15 cellular contexts compared by ENCODE assay signal in the genomic region with DNA sequence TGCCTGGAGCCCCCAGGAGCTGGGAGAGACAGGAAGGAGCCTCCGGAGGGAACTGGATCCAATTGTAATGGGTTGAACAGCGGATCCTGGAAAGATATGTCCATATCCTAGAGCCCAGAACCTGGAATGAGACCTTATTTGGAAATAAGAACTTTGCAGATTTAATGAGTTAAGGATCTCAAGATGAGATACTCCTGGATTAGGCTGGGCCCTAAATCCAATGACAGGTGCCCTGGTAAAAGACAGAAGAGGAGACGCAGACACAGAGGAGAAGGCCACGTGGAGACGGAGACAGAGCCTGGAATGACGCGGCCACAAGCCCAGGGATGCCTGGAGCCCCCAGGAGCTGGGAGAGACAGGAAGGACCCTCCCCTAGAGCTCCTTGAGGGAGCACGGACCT. TPM values are rescaled to one million over a fixed set of nuclear protein-coding genes. Genes with fewer than 3 reads are reported as not detected.
DNase-seq lines count a peak whose midpoint lies in the region; ATAC-seq, FAIRE-seq and TF ChIP-seq lines count a peak whose summit lies in the region.
"Had no signal": no experiment of that assay in that cellular context is flagged by ENCODE, and none has a peak within 500 bp of the region (broad histone marks: within the 10 kb centered on the region; RNA-seq: fewer than 3 reads in every experiment).

No MANE protein-coding gene starts in this region.

- H3K9ac ChIP-seq in kidney (ENCODE audit: low read length in 2 of 2): no peak overlapping the region

- H3K4me3 ChIP-seq in DOHH2 (ENCODE audit: low read length) (peak overlapping the region; percentile 30), kidney (ENCODE audit: low read length in 2 of 2) (no peak overlapping the region)
- H3K4me3 ChIP-seq: A549 had no signal

- no peak overlapping the region for H3K4me3 Mint-ChIP-seq in activated CD4-positive, alpha-beta T cell treated with anti-CD3 and anti-CD28 coated beads, Interleukin-2, amount 10 ng/mL, durations not matched to agents 24 days and 14 days
- no peak overlapping the region for H3K4me3 Mint-ChIP-seq in activated CD8-positive, alpha-beta T cell treated with anti-CD3 and anti-CD28 coated beads, Interleukin-2, amount 10 ng/mL, durations not matched to agents 7 days and 5 days
- peak overlapping the region; percentile 47 to 91 (median 78) for H3K4me3 Mint-ChIP-seq in naive B cell
- H3K4me3 Mint-ChIP-seq: WTC11 had no signal

- H3K36me3 ChIP-seq in DOHH2 (ENCODE audit: control insufficient read depth, low read length) (peaks cover 75% of the 10 kb centered on the region), kidney (ENCODE audit: control insufficient read depth in 1 of 2, insufficient read depth in 2 of 2, low read length in 2 of 2) (no peaks in the 10 kb centered on the region)

- intact Hi-C loops in activated CD4-positive, alpha-beta T cell treated with anti-CD3 and anti-CD28 coated beads, Interleukin-2, amount 10 ng/mL, durations not matched to agents 24 days and 14 days (cut with micrococcal nuclease): no loop called here
- intact Hi-C loops in kidney (cut with DNase I): no loop called here

- no peaks in the 10 kb centered on the region for H3K27me3 Mint-ChIP-seq in activated CD4-positive, alpha-beta T cell treated with anti-CD3 and anti-CD28 coated beads, Interleukin-2, amount 10 ng/mL, durations not matched to agents 24 days and 14 days
- H3K27me3 Mint-ChIP-seq in activated CD8-positive, alpha-beta T cell treated with anti-CD3 and anti-CD28 coated beads, Interleukin-2, amount 10 ng/mL, durations not matched to agents 7 days and 5 days (ENCODE audit: low read depth): no peaks in the 10 kb centered on the region
- no peaks in the 10 kb centered on the region for H3K27me3 Mint-ChIP-seq in naive B cell

- H4K20me1 ChIP-seq in DOHH2 (ENCODE audit: control insufficient read depth, insufficient read depth, low read depth, low read length): no peaks in the 10 kb centered on the region

- ATAC-seq in activated CD8-positive, alpha-beta T cell treated with anti-CD3 and anti-CD28 coated beads, Interleukin-2, amount 10 ng/mL, durations not matched to agents 7 days and 5 days: no peak
- ATAC-seq in naive B cell (ENCODE audit: low read depth in 2 of 2): no peak
- ATAC-seq: A549, right cardiac atrium, WTC11 had no signal

- H3K27me3 ChIP-seq in DOHH2 (ENCODE audit: control insufficient read depth, low read length): no peaks in the 10 kb centered on the region

- H3K27ac ChIP-seq in DOHH2 (ENCODE audit: low read depth, low read length) (peak overlapping the region; percentile 99), kidney (ENCODE audit: low read depth in 2 of 2, low read length in 2 of 2) (peak overlapping the region in 1 of 2 donors; percentile 53)
- H3K27ac ChIP-seq: A549 had no signal

- peaks cover 98% of the 10 kb centered on the region for H3K4me1 ChIP-seq in DOHH2 (ENCODE audit: control insufficient read depth, low read length)
- H3K4me1 ChIP-seq in kidney (ENCODE audit: control insufficient read depth in 1 of 2, insufficient read depth in 1 of 2, low read depth in 1 of 2, low read length in 2 of 2): no peaks in the 10 kb centered on the region
- H3K4me1 ChIP-seq: A549 had no signal

- POLR2A ChIA-PET in activated CD8-positive, alpha-beta T cell treated with anti-CD3 and anti-CD28 coated beads, Interleukin-2, amount 10 ng/mL, durations not matched to agents 7 days and 5 days (lab: Charles Lee): no interaction called here

- CTCF ChIA-PET in activated CD8-positive, alpha-beta T cell treated with anti-CD3 and anti-CD28 coated beads, Interleukin-2, amount 10 ng/mL, durations not matched to agents 7 days and 5 days (lab: Charles Lee): no interaction called here

- H3K9me3 Mint-ChIP-seq in activated CD4-positive, alpha-beta T cell treated with anti-CD3 and anti-CD28 coated beads, Interleukin-2, amount 10 ng/mL, durations not matched to agents 24 days and 14 days: no peaks in the 10 kb centered on the region
- no peaks in the 10 kb centered on the region for H3K9me3 Mint-ChIP-seq in activated CD8-positive, alpha-beta T cell treated with anti-CD3 and anti-CD28 coated beads, Interleukin-2, amount 10 ng/mL, durations not matched to agents 7 days and 5 days (ENCODE audit: insufficient read depth)
- peaks cover 0 to 7% (median 5%) of the 10 kb centered on the region in 7 donors for H3K9me3 Mint-ChIP-seq in naive B cell
- H3K9me3 Mint-ChIP-seq: WTC11 had no signal

- H3K9me3 ChIP-seq in DOHH2 (ENCODE audit: control insufficient read depth, insufficient read depth, low read length) (no peaks in the 10 kb centered on the region), kidney (ENCODE audit: control insufficient read depth in 1 of 2, low read length in 2 of 2) (no peaks in the 10 kb centered on the region)
- H3K9me3 ChIP-seq: A549 had no signal

- DNase-seq in activated CD4-positive, alpha-beta T cell treated with anti-CD3 and anti-CD28 coated beads, Interleukin-2, amount 10 ng/mL, durations not matched to agents 24 days and 14 days: peak; percentile 50
- no peak for DNase-seq in activated CD4-positive, alpha-beta T cell treated with anti-CD3 and anti-CD28 coated beads for 48 hours
- peak; percentile 9 for DNase-seq in activated CD8-positive, alpha-beta T cell treated with anti-CD3 and anti-CD28 coated beads, Interleukin-2, amount 10 ng/mL, durations not matched to agents 7 days and 5 days
- no peak for DNase-seq in naive B cell
- no peak for DNase-seq in 8988T
- no peak for DNase-seq in kidney
- no peak for DNase-seq in DMS53 (lab: John Stamatoyannopoulos, UW)
- DNase-seq: hypothalamus, NCI-H1436 treated with DMSO at 0.1 percent for 48 hours, NCI-H226, right cardiac atrium had no signal

- H3K9me2 ChIP-seq in DOHH2 (replicated peaks; ENCODE audit: control insufficient read depth, low read length): no peaks in the 10 kb centered on the region

- TF ChIP-seq CTCF in DOHH2 (IDR thresholded peaks at IDR 0.05; ENCODE audit: low read depth, low read length, poor library complexity, severe bottlenecking) (no peak), kidney (IDR thresholded peaks at IDR 0.05; ENCODE audit: borderline replicate concordance, extremely low read depth, insufficient read depth) (no peak)

- H3K4me1 Mint-ChIP-seq in activated CD4-positive, alpha-beta T cell treated with anti-CD3 and anti-CD28 coated beads, Interleukin-2, amount 10 ng/mL, durations not matched to agents 24 days and 14 days: peaks cover 30% of the 10 kb centered on the region
- peaks cover 38% of the 10 kb centered on the region for H3K4me1 Mint-ChIP-seq in activated CD8-positive, alpha-beta T cell treated with anti-CD3 and anti-CD28 coated beads, Interleukin-2, amount 10 ng/mL, durations not matched to agents 7 days and 5 days (ENCODE audit: low read depth)
- peaks cover 27 to 50% (median 28%) of the 10 kb centered on the region in 3 donors for H3K4me1 Mint-ChIP-seq in naive B cell
- H3K4me1 Mint-ChIP-seq: WTC11 had no signal

- H3K79me2 ChIP-seq in DOHH2 (ENCODE audit: control insufficient read depth, low read length): peaks cover 77% of the 10 kb centered on the region

- peaks cover 34% of the 10 kb centered on the region for H3K36me3 Mint-ChIP-seq in activated CD4-positive, alpha-beta T cell treated with anti-CD3 and anti-CD28 coated beads, Interleukin-2, amount 10 ng/mL, durations not matched to agents 24 days and 14 days (ENCODE audit: low read depth)
- H3K36me3 Mint-ChIP-seq in activated CD8-positive, alpha-beta T cell treated with anti-CD3 and anti-CD28 coated beads, Interleukin-2, amount 10 ng/mL, durations not matched to agents 7 days and 5 days (ENCODE audit: low read depth): peaks cover 45% of the 10 kb centered on the region
- H3K36me3 Mint-ChIP-seq in naive B cell: peaks cover 0 to 5% of the 10 kb centered on the region in 2 donors
- H3K36me3 Mint-ChIP-seq: WTC11 had no signal

- peaks cover 58% of the 10 kb centered on the region for H3F3A ChIP-seq in DOHH2 (ENCODE audit: control insufficient read depth, insufficient read depth)

- H3K27ac Mint-ChIP-seq in activated CD4-positive, alpha-beta T cell treated with anti-CD3 and anti-CD28 coated beads, Interleukin-2, amount 10 ng/mL, durations not matched to agents 24 days and 14 days: peak overlapping the region; percentile 62
- H3K27ac Mint-ChIP-seq in activated CD8-positive, alpha-beta T cell treated with anti-CD3 and anti-CD28 coated beads, Interleukin-2, amount 10 ng/mL, durations not matched to agents 7 days and 5 days: peak overlapping the region; percentile 40
- peak overlapping the region in 3 of 6 donors; percentile 98 to 100 (median 99) for H3K27ac Mint-ChIP-seq in naive B cell
- H3K27ac Mint-ChIP-seq: WTC11 had no signal

- peak overlapping the region; percentile 65 for H3K4me2 ChIP-seq in DOHH2 (ENCODE audit: low read length)
- H3K4me2 ChIP-seq: A549 had no signal

- no peak for FAIRE-seq in kidney (lab: Jason Lieb, UNC)
- FAIRE-seq: A549, urothelium cell line had no signal

RNA-seq across cellular contexts. Expression of a gene that starts 34.1 kb away (rescaled TPM):
- total RNA-seq in activated CD4-positive, alpha-beta T cell treated with anti-CD3 and anti-CD28 coated beads, Interleukin-2, amount 10 ng/mL, durations not matched to agents 24 days and 14 days: 19.1 and 19.5 TPM in 2 replicates
- total RNA-seq in activated CD8-positive, alpha-beta T cell treated with anti-CD3 and anti-CD28 coated beads, Interleukin-2, amount 10 ng/mL, durations not matched to agents 7 days and 5 days: 10 to 100 TPM; 62.9 to 65.5 TPM
- 100 to 1,000 TPM; 227 to 320 (median 275) TPM for polyA plus RNA-seq in naive B cell (ENCODE audit: low read depth in 6 of 6)
- 6.6 TPM for total RNA-seq in kidney
- 1.4 TPM for polyA plus RNA-seq in kidney (ENCODE audit: insufficient read depth, low read depth, low replicate concordance)
- polyA plus RNA-seq: A549 had no signal

RNA-seq across cellular contexts. Expression of a gene that starts 50.1 kb away (rescaled TPM):
- 44.5 and 46.6 TPM in 2 replicates for total RNA-seq in activated CD4-positive, alpha-beta T cell treated with anti-CD3 and anti-CD28 coated beads, Interleukin-2, amount 10 ng/mL, durations not matched to agents 24 days and 14 days
- 10 to 100 TPM; 45.3 to 45.9 TPM for total RNA-seq in activated CD8-positive, alpha-beta T cell treated with anti-CD3 and anti-CD28 coated beads, Interleukin-2, amount 10 ng/mL, durations not matched to agents 7 days and 5 days
- polyA plus RNA-seq in naive B cell (ENCODE audit: low read depth in 6 of 6): 10 to 100 TPM; 49.2 to 66.0 (median 57.7) TPM
- total RNA-seq in kidney: 33.3 TPM
- 29.9 TPM for polyA plus RNA-seq in kidney (ENCODE audit: insufficient read depth, low read depth, low replicate concordance)

Comparison
In these comparisons a context has a peak if more than half of its experiments do, and no peak if none do; other contexts are left out.
1. DNase-seq: peak in activated CD4-positive, alpha-beta T cell treated with anti-CD3 and anti-CD28 coated beads, Interleukin-2, amount 10 ng/mL, durations not matched to agents 24 days and 14 days (single experiment) and activated CD8-positive, alpha-beta T cell treated with anti-CD3 and anti-CD28 coated beads, Interleukin-2, amount 10 ng/mL, durations not matched to agents 7 days and 5 days (single experiment); none in activated CD4-positive, alpha-beta T cell treated with anti-CD3 and anti-CD28 coated beads for 48 hours (single experiment), naive B cell (single experiment), 8988T (single experiment), kidney (single experiment) and DMS53 (single experiment).
2. H3K4me3 Mint-ChIP-seq: peak in naive B cell (8 of 8); none in activated CD4-positive, alpha-beta T cell treated with anti-CD3 and anti-CD28 coated beads, Interleukin-2, amount 10 ng/mL, durations not matched to agents 24 days and 14 days (single experiment) and activated CD8-positive, alpha-beta T cell treated with anti-CD3 and anti-CD28 coated beads, Interleukin-2, amount 10 ng/mL, durations not matched to agents 7 days and 5 days (single experiment).